8 cellular contexts compared by ENCODE assay signal in genomic region chr5:66840527-66841013, GRCh38.
DNase-seq lines count a peak whose midpoint lies in the region; ATAC-seq lines count a peak whose summit lies in the region.

No MANE protein-coding gene starts in this region.

- DNase-seq in Kasumi-1 (lab: John Stamatoyannopoulos, UW) (peak; percentile 41 to 44), NCI-H2029 treated with DMSO at 0.1 percent for 48 hours (lab: John Stamatoyannopoulos, UW) (no peak), KBM-7 (no peak), NCI-H345 treated with DMSO at 0.1 percent for 48 hours (lab: John Stamatoyannopoulos, UW; ENCODE audit: unreplicated experiment) (no peak), NCI-H146 (lab: John Stamatoyannopoulos, UW) (no peak)

- in situ Hi-C loops in KBM-7 (cut with MboI; ENCODE audit: low pct_unique_long_range_greater_than_20kb, low sequenced_read_pairs): no loop called here

- peak; percentile 99 for ATAC-seq in GM18861 (IDR thresholded peaks at IDR 0.05; ENCODE audit: unreplicated experiment)
- ATAC-seq in GM21737 (IDR thresholded peaks at IDR 0.05; ENCODE audit: unreplicated experiment): peak; percentile 98
- ATAC-seq in esophagus mucosa: peak; percentile 60

Comparison
In these comparisons a context has a peak if more than half of its experiments do, and no peak if none do; other contexts are left out.
1. DNase-seq: peak in Kasumi-1 (2 of 2); none in NCI-H2029 treated with DMSO at 0.1 percent for 48 hours (single experiment), KBM-7 (single experiment), NCI-H345 treated with DMSO at 0.1 percent for 48 hours (single experiment) and NCI-H146 (single experiment).
2. Peak in every context shown above with its lines, with median percentiles within 50 percentile points of each other: ATAC-seq.